In genomic region chr16:57367111-57367752, GRCh38 we compare ENCODE assay signal across 17 cellular contexts. TPM values are rescaled to one million over a fixed set of nuclear protein-coding genes. Genes with fewer than 3 reads are reported as not detected.
DNase-seq lines count a peak whose midpoint lies in the region; ATAC-seq and TF ChIP-seq lines count a peak whose summit lies in the region.
"Had no signal": no experiment of that assay in that cellular context is flagged by ENCODE, and none has a peak within 500 bp of the region (broad histone marks: within the 10 kb centered on the region; RNA-seq: fewer than 3 reads in every experiment).

No MANE protein-coding gene starts in this region.

- intact Hi-C loops in left colon (cut with DNase I, micrococcal nuclease), result no loop called here

- no peak overlapping the region for H3K4me2 ChIP-seq in osteoblast (ENCODE audit: insufficient read depth, low read length)
- H3K4me2 ChIP-seq in Karpas-422 (ENCODE audit: low read depth, low read length, poor library complexity, severe bottlenecking), result no peak overlapping the region

- H3K27me3 ChIP-seq in osteoblast (ENCODE audit: insufficient read depth, low read length) (peaks cover 11% of the 10 kb centered on the region), Karpas-422 (ENCODE audit: low read length) (no peaks in the 10 kb centered on the region)
- H3K27me3 ChIP-seq: adrenal gland had no signal

- H4K20me1 ChIP-seq in osteoblast (ENCODE audit: insufficient read depth, low read length), result no peaks in the 10 kb centered on the region
- H4K20me1 ChIP-seq in Karpas-422 (ENCODE audit: insufficient read depth, low read depth, low read length), result no peaks in the 10 kb centered on the region

- DNase-seq in DMS79 (lab: John Stamatoyannopoulos, UW) (peak; percentile 17), LNCaP clone FGC (ENCODE audit: low read depth) (peak; percentile 78), dedifferentiated amniotic fluid mesenchymal stem cell (ENCODE audit: extremely low spot score) (peak; percentile 51), osteoblast (ENCODE audit: insufficient read length, low spot score, missing footprints) (peak; percentile 47), Karpas-422 (no peak), NCI-H82 (lab: John Stamatoyannopoulos, UW) (no peak), left colon (no peak)
- DNase-seq: activated CD4-positive, CD25-positive, alpha-beta regulatory T cell; adrenal gland; CD4-positive, CD25-positive, alpha-beta regulatory T cell; cortex of kidney; naive thymus-derived CD8-positive, alpha-beta T cell; NCI-H1436 treated with DMSO at 0.1 percent for 48 hours; NCI-H748 treated with DMSO at 0.1 percent for 48 hours had no signal

- H3K79me2 ChIP-seq in osteoblast (ENCODE audit: insufficient read depth, low read length), result no peaks in the 10 kb centered on the region
- no peaks in the 10 kb centered on the region for H3K79me2 ChIP-seq in Karpas-422 (ENCODE audit: low read length)

- H3K27ac ChIP-seq in osteoblast (ENCODE audit: low read depth, low read length) (no peak overlapping the region), Karpas-422 (ENCODE audit: low read length) (no peak overlapping the region)
- H3K27ac ChIP-seq: adrenal gland had no signal

- no peak overlapping the region for H3K9ac ChIP-seq in Karpas-422 (ENCODE audit: low read length)

- H3K36me3 ChIP-seq in osteoblast (ENCODE audit: insufficient read depth, low read length) (no peaks in the 10 kb centered on the region), Karpas-422 (ENCODE audit: insufficient read depth, low read length) (no peaks in the 10 kb centered on the region)
- H3K36me3 ChIP-seq: adrenal gland had no signal

- H3K9me2 ChIP-seq in Karpas-422 (replicated peaks; ENCODE audit: insufficient read depth, low read length), result no peaks in the 10 kb centered on the region

- no peaks in the 10 kb centered on the region for H3K9me3 ChIP-seq in osteoblast (ENCODE audit: low read depth, low read length)
- no peaks in the 10 kb centered on the region for H3K9me3 ChIP-seq in Karpas-422 (ENCODE audit: low read length)
- H3K9me3 ChIP-seq: adrenal gland had no signal

- H3K4me1 ChIP-seq in osteoblast (ENCODE audit: insufficient read depth, low read length) (peaks cover 3% of the 10 kb centered on the region), Karpas-422 (ENCODE audit: low read length) (no peaks in the 10 kb centered on the region)
- H3K4me1 ChIP-seq: adrenal gland had no signal

- no peak for ATAC-seq in GM19467 (IDR thresholded peaks at IDR 0.05; ENCODE audit: unreplicated experiment)
- ATAC-seq in left colon, result no peak
- ATAC-seq: naive thymus-derived CD8-positive, alpha-beta T cell had no signal

- H3K4me3 ChIP-seq in LNCaP clone FGC (ENCODE audit: low read depth, low read length) (no peak overlapping the region), osteoblast (ENCODE audit: insufficient read depth, low read length) (no peak overlapping the region), Karpas-422 (ENCODE audit: low read length) (no peak overlapping the region)
- H3K4me3 ChIP-seq: adrenal gland had no signal

- TF ChIP-seq CTCF in LNCaP clone FGC (IDR thresholded peaks at IDR 0.05; ENCODE audit: control insufficient read depth, extremely low read depth, insufficient read depth), result no peak
- TF ChIP-seq CTCF in osteoblast (IDR thresholded peaks at IDR 0.05; ENCODE audit: extremely low read depth, low read depth, low read length), result no peak

- H2AFZ ChIP-seq in osteoblast (ENCODE audit: low read length) (no peak overlapping the region), Karpas-422 (ENCODE audit: low read length) (no peak overlapping the region)

RNA-seq across cellular contexts. Expression of gene CX3CL1, which starts 5.1 kb away (rescaled TPM):
- total RNA-seq in osteoblast (under 0.01 TPM in 1 of 2 replicates, not detected in the other), left colon (1 to 10 TPM; 2.9 to 4.7 TPM)
- total RNA-seq in Karpas-422 (2014; rRNA removed; shearing (Covaris generic); ENCODE audit: low replicate concordance), result not detected in 2 replicates
- total RNA-seq: naive thymus-derived CD8-positive, alpha-beta T cell had no signal

RNA-seq across cellular contexts. Expression of gene CCL22, which starts 8.6 kb away (rescaled TPM):
- total RNA-seq in osteoblast (not detected in 2 replicates), left colon (under 1 TPM in 1 of 2 donors, not detected in 1; 0.45 TPM)
- not detected in 2 replicates for total RNA-seq in Karpas-422 (2014; rRNA removed; shearing (Covaris generic); ENCODE audit: low replicate concordance)
- total RNA-seq: CD4-positive, CD25-positive, alpha-beta regulatory T cell; glomerular endothelial cell had no signal

RNA-seq across cellular contexts. Expression of gene CCL17, which starts 37.3 kb away (rescaled TPM):
- total RNA-seq in osteoblast, result not detected in 2 replicates
- total RNA-seq in Karpas-422 (2014; rRNA removed; shearing (Covaris generic); ENCODE audit: low replicate concordance), result not detected in 2 replicates
- not detected for total RNA-seq in left colon
- total RNA-seq: adrenal gland; CD4-positive, CD25-positive, alpha-beta regulatory T cell; glomerular endothelial cell; naive thymus-derived CD8-positive, alpha-beta T cell; subcutaneous adipose tissue had no signal

Comparison
In these comparisons a context has a peak if more than half of its experiments do, and no peak if none do; other contexts are left out.
1. DNase-seq: peak in DMS79 (single experiment), LNCaP clone FGC (single experiment), dedifferentiated amniotic fluid mesenchymal stem cell (single experiment) and osteoblast (single experiment); none in Karpas-422 (single experiment), NCI-H82 (single experiment) and left colon (0 of 2).